ENCODE assay signal across 8 cellular contexts in genomic region chr2:55231546-55232083, GRCh38. TPM values are rescaled to one million over a fixed set of nuclear protein-coding genes. Genes with fewer than 3 reads are reported as not detected.
DNase-seq lines count a peak whose midpoint lies in the region; ATAC-seq and TF ChIP-seq lines count a peak whose summit lies in the region.

No MANE protein-coding gene starts in this region.

- TF ChIP-seq CTCF in OCI-LY3 (IDR thresholded peaks at IDR 0.05; ENCODE audit: low read depth, low read length) = no peak
- TF ChIP-seq CTCF in mucosa of descending colon (IDR thresholded peaks at IDR 0.05) = no peak

- peak overlapping the region; percentile 99 for H3K9ac ChIP-seq in OCI-LY3 (ENCODE audit: low read length)

- peaks cover 11% of the 10 kb centered on the region; the same call in 1 of the 2 replicates for H4K20me1 ChIP-seq in OCI-LY3 (ENCODE audit: insufficient read depth, low read length)

- peak overlapping the region; percentile 91 for H3K4me3 Mint-ChIP-seq in activated CD4-positive, alpha-beta T cell treated with anti-CD3 and anti-CD28 coated beads, Interleukin-2, amount 10 ng/mL, durations not matched to agents 24 days and 14 days

- H3K9me3 ChIP-seq in OCI-LY3 (ENCODE audit: insufficient read depth, low read length) (no peaks in the 10 kb centered on the region), mucosa of descending colon (no peaks in the 10 kb centered on the region)

- peak overlapping the region; percentile 96 for H3K4me2 ChIP-seq in OCI-LY3 (ENCODE audit: low read length)

- H2AFZ ChIP-seq in OCI-LY3 (ENCODE audit: low read depth, low read length) = peak overlapping the region; percentile 96

- peak overlapping the region; percentile 95 for H3K27ac Mint-ChIP-seq in activated CD4-positive, alpha-beta T cell treated with anti-CD3 and anti-CD28 coated beads, Interleukin-2, amount 10 ng/mL, durations not matched to agents 24 days and 14 days

- ATAC-seq in mucosa of descending colon = peak; percentile 26
- no peak for ATAC-seq in GM21619 (IDR thresholded peaks at IDR 0.05; ENCODE audit: unreplicated experiment)

- peak overlapping the region; percentile 85 for H3K27ac ChIP-seq in OCI-LY3 (ENCODE audit: low read length)

- no peak for DNase-seq in activated CD4-positive, alpha-beta T cell treated with anti-CD3 and anti-CD28 coated beads, Interleukin-2, amount 10 ng/mL, durations not matched to agents 24 days and 14 days
- DNase-seq in activated CD4-positive, alpha-beta T cell treated with anti-CD3 and anti-CD28 coated beads, Interleukin-2, amount 50 U/mL, for 1 hour = no peak
- peak; percentile 22 for DNase-seq in dedifferentiated amniotic fluid mesenchymal stem cell (ENCODE audit: extremely low spot score)
- no peak for DNase-seq in mucosa of descending colon
- DNase-seq in NCI-H187 treated with DMSO at 0.1 percent for 48 hours (lab: John Stamatoyannopoulos, UW) = no peak
- DNase-seq in epidermal melanocyte (ENCODE audit: insufficient read length, low spot score) = no peak

- intact Hi-C loops in activated CD4-positive, alpha-beta T cell treated with anti-CD3 and anti-CD28 coated beads, Interleukin-2, amount 10 ng/mL, durations not matched to agents 24 days and 14 days (cut with micrococcal nuclease) = loop anchor here (1.0 to 5.0 kb wide), 10 partner anchors 8 to 508 kb away; partner anchors contain the start of genes CFAP36, EML6, MTIF2 and PNPT1
- intact Hi-C loops in mucosa of descending colon (cut with DNase I, micrococcal nuclease) = no loop called here

- peaks cover 50% of the 10 kb centered on the region for H3K4me1 Mint-ChIP-seq in activated CD4-positive, alpha-beta T cell treated with anti-CD3 and anti-CD28 coated beads, Interleukin-2, amount 10 ng/mL, durations not matched to agents 24 days and 14 days

- peaks cover 53% of the 10 kb centered on the region for H3K79me2 ChIP-seq in OCI-LY3 (ENCODE audit: low read length)

- peaks cover 20% of the 10 kb centered on the region for H3K4me1 ChIP-seq in OCI-LY3 (ENCODE audit: low read length)
- H3K4me1 ChIP-seq in mucosa of descending colon (ENCODE audit: low read depth) = peaks cover 14% of the 10 kb centered on the region

- no peaks in the 10 kb centered on the region for H3K27me3 Mint-ChIP-seq in activated CD4-positive, alpha-beta T cell treated with anti-CD3 and anti-CD28 coated beads, Interleukin-2, amount 10 ng/mL, durations not matched to agents 24 days and 14 days

- H3K36me3 Mint-ChIP-seq in activated CD4-positive, alpha-beta T cell treated with anti-CD3 and anti-CD28 coated beads, Interleukin-2, amount 10 ng/mL, durations not matched to agents 24 days and 14 days (ENCODE audit: low read depth) = peaks cover 53% of the 10 kb centered on the region

- H3K27me3 ChIP-seq in OCI-LY3 (ENCODE audit: low read depth, low read length) = no peaks in the 10 kb centered on the region

- H3K36me3 ChIP-seq in OCI-LY3 (replicated peaks; ENCODE audit: low read depth, low read length) (peaks cover 37% of the 10 kb centered on the region), mucosa of descending colon (ENCODE audit: low read depth) (peaks cover 3% of the 10 kb centered on the region)

- H3K4me3 ChIP-seq in OCI-LY3 (ENCODE audit: low read length) (peak overlapping the region; percentile 88), mucosa of descending colon (peak overlapping the region; percentile 99)

- H3K9me3 Mint-ChIP-seq in activated CD4-positive, alpha-beta T cell treated with anti-CD3 and anti-CD28 coated beads, Interleukin-2, amount 10 ng/mL, durations not matched to agents 24 days and 14 days = peaks cover 4% of the 10 kb centered on the region

RNA-seq across cellular contexts. Expression of gene CLHC1, which starts 0.5 kb away (rescaled TPM):
- total RNA-seq in activated CD4-positive, alpha-beta T cell treated with anti-CD3 and anti-CD28 coated beads, Interleukin-2, amount 10 ng/mL, durations not matched to agents 24 days and 14 days = 7.3 and 10.1 TPM in 2 replicates
- 10 to 100 TPM in 2 of 3 donors, 1 to 10 TPM in 1; 9.2 to 15.5 (median 13.2) TPM for total RNA-seq in mucosa of descending colon

RNA-seq across cellular contexts. Expression of gene RPS27A, which starts 0.9 kb away (rescaled TPM):
- 1,064 and 1,070 TPM in 2 replicates for total RNA-seq in activated CD4-positive, alpha-beta T cell treated with anti-CD3 and anti-CD28 coated beads, Interleukin-2, amount 10 ng/mL, durations not matched to agents 24 days and 14 days
- 100 to 1,000 TPM; 654 to 808 (median 725) TPM for total RNA-seq in mucosa of descending colon

RNA-seq across cellular contexts. Expression of gene MTIF2, which starts 37.4 kb away (rescaled TPM):
- total RNA-seq in activated CD4-positive, alpha-beta T cell treated with anti-CD3 and anti-CD28 coated beads, Interleukin-2, amount 10 ng/mL, durations not matched to agents 24 days and 14 days = 45.7 and 47.1 TPM in 2 replicates
- 10 to 100 TPM; 33.5 to 46.8 (median 39.9) TPM for total RNA-seq in mucosa of descending colon
